26 cellular contexts compared by ENCODE assay signal in the genomic region with DNA sequence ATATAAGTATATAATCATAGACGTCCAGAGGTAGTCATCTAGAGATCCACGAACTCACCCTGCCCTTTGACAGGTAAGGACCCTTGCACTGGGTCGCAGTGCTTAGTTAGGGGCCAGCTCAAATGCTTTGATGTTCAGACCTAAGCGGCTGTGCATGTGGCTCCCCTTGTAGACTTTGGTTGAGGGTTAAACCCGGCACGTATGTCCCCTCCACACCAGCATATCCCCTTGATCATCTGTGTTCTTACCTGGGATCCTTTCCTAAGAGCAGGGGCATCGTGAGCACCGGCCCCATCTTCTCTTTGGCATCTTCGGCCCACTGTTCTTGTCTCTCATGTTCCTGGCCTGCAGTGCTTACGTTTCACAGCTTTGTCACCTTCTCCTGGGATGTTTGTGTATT.
"Had no signal": no experiment of that assay in that cellular context is flagged by ENCODE, and none has a peak within 500 bp of the region (broad histone marks: within the 10 kb centered on the region; RNA-seq: fewer than 3 reads in every experiment).

No MANE protein-coding gene starts in this region.

- H3K27me3 ChIP-seq: ascending aorta, esophagus muscularis mucosa, pancreas, sigmoid colon, uterus had no signal

- H3K9me3 ChIP-seq: ascending aorta, esophagus muscularis mucosa, left ventricle myocardium inferior, pancreas, psoas muscle, sigmoid colon, uterus had no signal

- H3K27ac ChIP-seq: left ventricle myocardium inferior, pancreas, uterus had no signal

- H3K4me2 ChIP-seq: smooth muscle cell had no signal

- DNase-seq: activated CD4-positive, alpha-beta memory T cell treated with anti-CD3 and anti-CD28 coated beads for 36 hours; activated CD4-positive, alpha-beta T cell treated with anti-CD3 and anti-CD28 coated beads, Interleukin-2, amount 10 ng/mL, durations not matched to agents 24 days and 14 days; activated CD4-positive, CD25-positive, alpha-beta regulatory T cell treated with anti-CD3 and anti-CD28 coated beads, Interleukin-2, amount 50 U/mL, for 72 hours; activated CD8-positive, alpha-beta memory T cell treated with anti-CD3 and anti-CD28 coated beads, Interleukin-2, amount 50 U/mL, for 4 hours; activated effector memory CD4-positive, alpha-beta T cell treated with anti-CD3 and anti-CD28 coated beads, Interleukin-2, amount 50 U/mL, for 16 hours; activated naive CD4-positive, alpha-beta T cell treated with anti-CD3 and anti-CD28 coated beads for 36 hours; activated naive CD8-positive, alpha-beta T cell treated with anti-CD3 and anti-CD28 coated beads for 36 hours; activated T-cell treated with anti-CD3 and anti-CD28 coated beads, Interleukin-2, amount 50 U/mL, for 1 hour; cortex of kidney; foreskin melanocyte; left ventricle myocardium inferior; midbrain; naive thymus-derived CD4-positive, alpha-beta T cell; pancreas; psoas muscle; sigmoid colon; stimulated activated CD4-positive, alpha-beta T cell treated with anti-CD3 and anti-CD28 coated beads, Interleukin-1b, Interleukin-23, amount 100 ng/mL, for 48 hours; stimulated activated CD4-positive, alpha-beta T cell treated with anti-CD3 and anti-CD28 coated beads, Interleukin-4, amount 100 ng/mL, for 4 hours; stimulated activated CD8-positive, alpha-beta memory T cell treated with anti-CD3 and anti-CD28 coated beads, Interleukin-4, amount 100 ng/mL, for 48 hours; stimulated activated naive CD8-positive, alpha-beta T cell treated with anti-CD3 and anti-CD28 coated beads, Interleukin-15, amount 100 ng/mL, for 72 hours; T-helper 2 cell had no signal

- H3K36me3 ChIP-seq: ascending aorta, left ventricle myocardium inferior, pancreas, sigmoid colon, uterus had no signal

- H3K4me3 ChIP-seq: ascending aorta, esophagus muscularis mucosa, left ventricle myocardium inferior, pancreas, psoas muscle, sigmoid colon, smooth muscle cell, uterus had no signal

- H3K4me1 ChIP-seq: uterus had no signal

- ATAC-seq: naive thymus-derived CD4-positive, alpha-beta T cell; pancreas; stimulated activated memory B cell treated with anti-CD40 and anti-IgM and Interleukin-4, amounts not matched to agents 10 μg/mL and 1 μg/mL and 100 μg/mL, for 72 hours; stimulated activated naive CD8-positive, alpha-beta T cell treated with anti-CD3 and anti-CD28 coated beads, Interleukin-15, amount 100 ng/mL, for 72 hours had no signal
